Comparison of ENCODE assay signal across 1 cellular context in genomic region chr20:62236674-62236996, GRCh38.
TF ChIP-seq lines count a peak whose summit lies in the region.

No MANE protein-coding gene starts in this region.

TF ChIP-seq in K562, 482 proteins besides CTCF, POLR2A, EP300 and RAD21:
- TF ChIP-seq, protein P1, sequence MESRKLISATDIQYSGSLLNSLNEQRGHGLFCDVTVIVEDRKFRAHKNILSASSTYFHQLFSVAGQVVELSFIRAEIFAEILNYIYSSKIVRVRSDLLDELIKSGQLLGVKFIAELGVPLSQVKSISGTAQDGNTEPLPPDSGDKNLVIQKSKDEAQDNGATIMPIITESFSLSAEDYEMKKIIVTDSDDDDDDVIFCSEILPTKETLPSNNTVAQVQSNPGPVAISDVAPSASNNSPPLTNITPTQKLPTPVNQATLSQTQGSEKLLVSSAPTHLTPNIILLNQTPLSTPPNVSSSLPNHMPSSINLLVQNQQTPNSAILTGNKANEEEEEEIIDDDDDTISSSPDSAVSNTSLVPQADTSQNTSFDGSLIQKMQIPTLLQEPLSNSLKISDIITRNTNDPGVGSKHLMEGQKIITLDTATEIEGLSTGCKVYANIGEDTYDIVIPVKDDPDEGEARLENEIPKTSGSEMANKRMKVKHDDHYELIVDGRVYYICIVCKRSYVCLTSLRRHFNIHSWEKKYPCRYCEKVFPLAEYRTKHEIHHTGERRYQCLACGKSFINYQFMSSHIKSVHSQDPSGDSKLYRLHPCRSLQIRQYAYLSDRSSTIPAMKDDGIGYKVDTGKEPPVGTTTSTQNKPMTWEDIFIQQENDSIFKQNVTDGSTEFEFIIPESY (CRISPR knock-in tag; IDR thresholded peaks at IDR 0.05), result no peak
- peak; percentile 93 for TF ChIP-seq RFX1 (IDR thresholded peaks at IDR 0.05)
